14 cellular contexts compared by ENCODE assay signal in the genomic region with DNA sequence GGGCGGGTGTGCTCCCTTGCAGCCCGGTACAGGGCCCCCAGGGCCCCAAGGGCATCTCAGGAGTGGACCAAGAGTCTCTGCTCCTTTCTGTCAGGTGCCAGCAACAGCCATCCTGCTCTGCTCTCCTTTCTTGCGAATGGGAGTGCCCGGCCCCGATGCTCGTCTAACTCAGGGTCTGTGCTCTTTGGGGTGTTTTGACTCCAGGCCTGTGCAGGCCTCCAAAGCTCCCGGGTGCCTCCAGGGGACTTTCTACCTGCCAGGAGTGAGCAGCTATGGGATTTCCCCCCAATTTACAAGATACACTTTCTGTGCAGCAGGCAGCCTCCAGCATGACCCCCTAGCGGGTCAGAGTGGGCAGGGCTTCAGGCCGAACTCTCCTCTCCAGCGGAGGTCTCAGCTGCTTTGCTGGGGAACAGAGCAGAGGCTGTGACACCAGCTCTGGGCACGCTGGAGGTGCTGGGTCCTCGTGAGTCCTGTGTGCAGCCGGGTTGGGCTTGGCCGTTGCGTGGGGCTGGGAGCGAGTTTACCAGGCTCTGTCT. TPM values are rescaled to one million over a fixed set of nuclear protein-coding genes. Genes with fewer than 3 reads are reported as not detected.
DNase-seq lines count a peak whose midpoint lies in the region; ATAC-seq and TF ChIP-seq lines count a peak whose summit lies in the region.
"Had no signal": no experiment of that assay in that cellular context is flagged by ENCODE, and none has a peak within 500 bp of the region (broad histone marks: within the 10 kb centered on the region; RNA-seq: fewer than 3 reads in every experiment).

No MANE protein-coding gene starts in this region.

- peaks cover 2% of the 10 kb centered on the region for H3K27me3 ChIP-seq in WERI-Rb-1 (ENCODE audit: insufficient read depth, low read depth, severe bottlenecking)
- peaks cover 58% of the 10 kb centered on the region for H3K27me3 ChIP-seq in left ventricle myocardium inferior (ENCODE audit: low read depth)
- H3K27me3 ChIP-seq in neuron (ENCODE audit: insufficient read depth, low read length) = no peaks in the 10 kb centered on the region

- intact Hi-C loops in left ventricle myocardium inferior (cut with micrococcal nuclease) = loop anchor here (5.0 kb wide), 1 partner anchor 108 kb away; no protein-coding TSS in a partner anchor
- intact Hi-C loops in activated CD4-positive, alpha-beta T cell treated with anti-CD3 and anti-CD28 coated beads, Interleukin-2, amount 10 ng/mL, durations not matched to agents 24 days and 14 days (cut with micrococcal nuclease) = loop anchor here (10.0 kb wide), 1 partner anchor 226 kb away; no protein-coding TSS in a partner anchor

- DNase-seq in WERI-Rb-1 (peak; percentile 10), left ventricle myocardium inferior (no peak), DMS79 (lab: John Stamatoyannopoulos, UW) (no peak)
- no peak for DNase-seq in activated CD4-positive, alpha-beta T cell treated with anti-CD3 and anti-CD28 coated beads for 48 hours
- no peak for DNase-seq in activated CD4-positive, alpha-beta T cell treated with anti-CD3 and anti-CD28 coated beads, Interleukin-2, amount 10 ng/mL, durations not matched to agents 24 days and 14 days
- DNase-seq: ACHN; activated CD4-positive, alpha-beta memory T cell treated with anti-CD3 and anti-CD28 coated beads, Interleukin-2, amount 10 ng/mL, durations not matched to agents 7 days and 5 days; activated naive CD8-positive, alpha-beta T cell treated with anti-CD3 and anti-CD28 coated beads, Interleukin-2, amount 50 U/mL, for 24 hours; DMS53; NCI-H1436 had no signal

- peaks cover 10% of the 10 kb centered on the region for H3K36me3 ChIP-seq in WERI-Rb-1
- no peaks in the 10 kb centered on the region for H3K36me3 ChIP-seq in left ventricle myocardium inferior
- peaks cover 9% of the 10 kb centered on the region for H3K36me3 ChIP-seq in neuron (ENCODE audit: insufficient read depth, low read length)

- H3K27ac ChIP-seq in 22Rv1 = peak overlapping the region; percentile 27
- no peak overlapping the region for H3K27ac ChIP-seq in WERI-Rb-1
- H3K27ac ChIP-seq in left ventricle myocardium inferior (replicated peaks) = peak overlapping the region; percentile 92

- no peak for TF ChIP-seq CTCF in 22Rv1 (IDR thresholded peaks at IDR 0.05)
- TF ChIP-seq CTCF in WERI-Rb-1 (IDR thresholded peaks at IDR 0.05; ENCODE audit: low read depth, low read length) = no peak
- no peak for TF ChIP-seq CTCF in left ventricle myocardium inferior (IDR thresholded peaks at IDR 0.05; ENCODE audit: borderline replicate concordance)

- H3K9me3 ChIP-seq in WERI-Rb-1 (ENCODE audit: severe bottlenecking) (no peaks in the 10 kb centered on the region), left ventricle myocardium inferior (replicated peaks) (peaks cover 5% of the 10 kb centered on the region), neuron (ENCODE audit: low read length) (peaks cover 2% of the 10 kb centered on the region)

- H2AFZ ChIP-seq in neuron (ENCODE audit: low read depth, low read length) = no peak overlapping the region

- H3K4me3 Mint-ChIP-seq in activated CD4-positive, alpha-beta T cell treated with anti-CD3 and anti-CD28 coated beads, Interleukin-2, amount 10 ng/mL, durations not matched to agents 24 days and 14 days = no peak overlapping the region
- H3K4me3 Mint-ChIP-seq: activated CD4-positive, alpha-beta memory T cell treated with anti-CD3 and anti-CD28 coated beads, Interleukin-2, amount 10 ng/mL, durations not matched to agents 7 days and 5 days had no signal

- H3K4me1 Mint-ChIP-seq in activated CD4-positive, alpha-beta T cell treated with anti-CD3 and anti-CD28 coated beads, Interleukin-2, amount 10 ng/mL, durations not matched to agents 24 days and 14 days = peaks cover 8% of the 10 kb centered on the region

- no peak overlapping the region for H3K27ac Mint-ChIP-seq in activated CD4-positive, alpha-beta T cell treated with anti-CD3 and anti-CD28 coated beads, Interleukin-2, amount 10 ng/mL, durations not matched to agents 24 days and 14 days
- H3K27ac Mint-ChIP-seq: activated CD4-positive, alpha-beta memory T cell treated with anti-CD3 and anti-CD28 coated beads, Interleukin-2, amount 10 ng/mL, durations not matched to agents 7 days and 5 days; activated naive CD8-positive, alpha-beta T cell treated with anti-CD3 and anti-CD28 coated beads, Interleukin-2, amount 50 U/mL, for 24 hours had no signal

- H3K4me3 ChIP-seq in WERI-Rb-1 (ENCODE audit: low read depth, low read length) = no peak overlapping the region
- H3K4me3 ChIP-seq in left ventricle myocardium inferior = peak overlapping the region; percentile 80
- H3K4me3 ChIP-seq in neuron (ENCODE audit: low read length) = peak overlapping the region; percentile 84

- H3K27me3 Mint-ChIP-seq in activated CD4-positive, alpha-beta T cell treated with anti-CD3 and anti-CD28 coated beads, Interleukin-2, amount 10 ng/mL, durations not matched to agents 24 days and 14 days = peaks cover 36% of the 10 kb centered on the region

- H3K4me1 ChIP-seq in left ventricle myocardium inferior (peaks cover 84% of the 10 kb centered on the region), neuron (ENCODE audit: insufficient read depth, low read length) (peaks cover 57% of the 10 kb centered on the region)

- ATAC-seq in HG03378 (IDR thresholded peaks at IDR 0.05; ENCODE audit: unreplicated experiment) = no peak
- ATAC-seq: activated naive CD8-positive, alpha-beta T cell treated with anti-CD3 and anti-CD28 coated beads, Interleukin-2, amount 50 U/mL, for 24 hours; stimulated activated naive CD8-positive, alpha-beta T cell treated with anti-CD3 and anti-CD28 coated beads, Interleukin-15, Interleukin-2, amounts not matched to agents 100 U/mL and 50 U/mL, for 24 hours had no signal

- peaks cover 3% of the 10 kb centered on the region for H3K36me3 Mint-ChIP-seq in activated CD4-positive, alpha-beta T cell treated with anti-CD3 and anti-CD28 coated beads, Interleukin-2, amount 10 ng/mL, durations not matched to agents 24 days and 14 days (ENCODE audit: low read depth)

- no peaks in the 10 kb centered on the region for H3K9me3 Mint-ChIP-seq in activated CD4-positive, alpha-beta T cell treated with anti-CD3 and anti-CD28 coated beads, Interleukin-2, amount 10 ng/mL, durations not matched to agents 24 days and 14 days
- H3K9me3 Mint-ChIP-seq: activated CD4-positive, alpha-beta memory T cell treated with anti-CD3 and anti-CD28 coated beads, Interleukin-2, amount 10 ng/mL, durations not matched to agents 7 days and 5 days; activated naive CD8-positive, alpha-beta T cell treated with anti-CD3 and anti-CD28 coated beads, Interleukin-2, amount 50 U/mL, for 24 hours had no signal

RNA-seq across cellular contexts. Expression of a gene that starts 3.0 kb away (rescaled TPM):
- total RNA-seq in left ventricle myocardium inferior = 5.1 TPM
- total RNA-seq in activated CD4-positive, alpha-beta T cell treated with anti-CD3 and anti-CD28 coated beads, Interleukin-2, amount 10 ng/mL, durations not matched to agents 24 days and 14 days = 12.9 and 13.4 TPM in 2 replicates

RNA-seq across cellular contexts. Expression of a gene that starts 21.5 kb away (rescaled TPM):
- 16.3 TPM for total RNA-seq in left ventricle myocardium inferior
- 10.3 and 11.4 TPM in 2 replicates for total RNA-seq in activated CD4-positive, alpha-beta T cell treated with anti-CD3 and anti-CD28 coated beads, Interleukin-2, amount 10 ng/mL, durations not matched to agents 24 days and 14 days

RNA-seq across cellular contexts. Expression of a gene that starts 43.9 kb away (rescaled TPM):
- total RNA-seq in left ventricle myocardium inferior = 35.2 TPM
- total RNA-seq in activated CD4-positive, alpha-beta T cell treated with anti-CD3 and anti-CD28 coated beads, Interleukin-2, amount 10 ng/mL, durations not matched to agents 24 days and 14 days = 72.4 and 75.3 TPM in 2 replicates

RNA-seq across cellular contexts. Expression of a gene that starts 48.0 kb away (rescaled TPM):
- 0.58 TPM for total RNA-seq in left ventricle myocardium inferior
- total RNA-seq in activated CD4-positive, alpha-beta T cell treated with anti-CD3 and anti-CD28 coated beads, Interleukin-2, amount 10 ng/mL, durations not matched to agents 24 days and 14 days = 0.54 and 0.99 TPM in 2 replicates
- total RNA-seq: activated CD4-positive, alpha-beta memory T cell treated with anti-CD3 and anti-CD28 coated beads, Interleukin-2, amount 10 ng/mL, durations not matched to agents 7 days and 5 days had no signal

RNA-seq across cellular contexts. Expression of a gene that starts 58.0 kb away (rescaled TPM):
- 463 TPM for total RNA-seq in left ventricle myocardium inferior
- 292 and 299 TPM in 2 replicates for total RNA-seq in activated CD4-positive, alpha-beta T cell treated with anti-CD3 and anti-CD28 coated beads, Interleukin-2, amount 10 ng/mL, durations not matched to agents 24 days and 14 days
